20 cellular contexts compared by ENCODE assay signal in genomic region chr1:111101854-111102642, GRCh38. TPM values are rescaled to one million over a fixed set of nuclear protein-coding genes. Genes with fewer than 3 reads are reported as not detected.
DNase-seq lines count a peak whose midpoint lies in the region; ATAC-seq and TF ChIP-seq lines count a peak whose summit lies in the region.
"Had no signal": no experiment of that assay in that cellular context is flagged by ENCODE, and none has a peak within 500 bp of the region (broad histone marks: within the 10 kb centered on the region; RNA-seq: fewer than 3 reads in every experiment).

No MANE protein-coding gene starts in this region.

- no peaks in the 10 kb centered on the region for H3K36me3 ChIP-seq in PC-3 (ENCODE audit: low read depth, low read length)

- no peaks in the 10 kb centered on the region for H4K20me1 ChIP-seq in PC-3 (ENCODE audit: low read length)

- no peaks in the 10 kb centered on the region for H3K9me2 ChIP-seq in PC-3 (replicated peaks; ENCODE audit: low read length)

- intact Hi-C loops in PC-3 (cut with micrococcal nuclease): no loop called here

- H3K9ac ChIP-seq in PC-3 (ENCODE audit: low read length): peak overlapping the region; percentile 52; the same call in 1 of the 2 replicates

- H3K27ac ChIP-seq in PC-3 (ENCODE audit: low read length): peak overlapping the region; percentile 89
- H3K27ac ChIP-seq: A549, C4-2B, HL-60 had no signal

- no peaks in the 10 kb centered on the region for H3F3A ChIP-seq in PC-3 (ENCODE audit: low read length, unreplicated experiment)

- H3K4me2 ChIP-seq in PC-3 (ENCODE audit: low read length): peak overlapping the region; percentile 64
- H3K4me2 ChIP-seq: A549 had no signal

- no peaks in the 10 kb centered on the region for H3K79me2 ChIP-seq in PC-3 (ENCODE audit: low read length)

- no TSS peak for BruUV-seq in PC-3 (replicated peaks; lab: Mats Ljungman, UMichigan)

- H3K9me3 ChIP-seq in PC-3 (ENCODE audit: low read length): no peaks in the 10 kb centered on the region

- H2AFZ ChIP-seq in PC-3 (ENCODE audit: low read length): peak overlapping the region; percentile 72

- ATAC-seq in PC-3: peak; percentile 15; the same call in 1 of the 2 replicates
- no peak for ATAC-seq in GM18519 (IDR thresholded peaks at IDR 0.05; ENCODE audit: low FRiP score, unreplicated experiment)
- no peak for ATAC-seq in GM19023 (IDR thresholded peaks at IDR 0.05; ENCODE audit: unreplicated experiment)
- ATAC-seq: A549, Panc1, SK-N-SH treated with all-trans-retinoic acid at 6 μM for 48 hours had no signal

- H3K27me3 ChIP-seq in PC-3 (ENCODE audit: low read length): no peaks in the 10 kb centered on the region

- peaks cover 19% of the 10 kb centered on the region for H3K4me1 ChIP-seq in PC-3 (ENCODE audit: insufficient read depth, low read length)
- H3K4me1 ChIP-seq: A549 had no signal

- in situ Hi-C loops in Caki2 (cut with HindIII; ENCODE audit: low pct_unique_long_range_greater_than_20kb, low sequenced_read_pairs): no loop called here

- DNase-seq in Caki2 (ENCODE audit: low read depth) (peak; percentile 2), PC-3 (peak; percentile 70), epithelial cell of esophagus (ENCODE audit: low read depth) (peak; percentile 33), mucosa of gallbladder (ENCODE audit: low spot score) (peak; percentile 44), HuH-7.5 (ENCODE audit: low spot score) (no peak)
- DNase-seq: COR-L47, DMS79, HFFc6, Kasumi-1, MV-4-11, NCI-H1436, NCI-H2081, NCI-H2227 treated with DMSO at 0.1 percent for 48 hours had no signal

- CTCF ChIA-PET in PC-3 (lab: Charles Lee): no interaction called here

- POLR2A ChIA-PET in PC-3 (lab: Charles Lee; ENCODE audit: unreplicated experiment): no interaction called here

- no peak overlapping the region; the same call in 1 of the 2 replicates for H3K4me3 ChIP-seq in PC-3 (ENCODE audit: low read length)
- H3K4me3 ChIP-seq in epithelial cell of esophagus (ENCODE audit: low read length): no peak overlapping the region
- H3K4me3 ChIP-seq: A549 had no signal

- TF ChIP-seq CTCF in PC-3 (conservative IDR thresholded peaks at IDR 0.05; ENCODE audit: low read depth, low read length) (no peak), epithelial cell of esophagus (IDR thresholded peaks at IDR 0.05; ENCODE audit: insufficient read depth, low read depth, low read length, missing control alignments) (no peak)

RNA-seq across cellular contexts. Expression of gene DRAM2, which starts 37.8 kb away (rescaled TPM):
- total RNA-seq in Caki2 (2014; rRNA removed; shearing (Covaris generic); ENCODE audit: low replicate concordance): 36.8 and 60.6 TPM in 2 replicates
- total RNA-seq in PC-3 (2014; rRNA removed) (25.7 and 30.0 TPM in 2 replicates), mucosa of gallbladder (58.0 TPM)

RNA-seq across cellular contexts. Expression of gene CEPT1, which starts 38.0 kb away (rescaled TPM):
- total RNA-seq in Caki2 (2014; rRNA removed; shearing (Covaris generic); ENCODE audit: low replicate concordance): 9.6 and 15.1 TPM in 2 replicates
- 20.6 and 29.6 TPM in 2 replicates for total RNA-seq in PC-3 (2014; rRNA removed)
- total RNA-seq in mucosa of gallbladder: 34.9 TPM
